In the genomic region with DNA sequence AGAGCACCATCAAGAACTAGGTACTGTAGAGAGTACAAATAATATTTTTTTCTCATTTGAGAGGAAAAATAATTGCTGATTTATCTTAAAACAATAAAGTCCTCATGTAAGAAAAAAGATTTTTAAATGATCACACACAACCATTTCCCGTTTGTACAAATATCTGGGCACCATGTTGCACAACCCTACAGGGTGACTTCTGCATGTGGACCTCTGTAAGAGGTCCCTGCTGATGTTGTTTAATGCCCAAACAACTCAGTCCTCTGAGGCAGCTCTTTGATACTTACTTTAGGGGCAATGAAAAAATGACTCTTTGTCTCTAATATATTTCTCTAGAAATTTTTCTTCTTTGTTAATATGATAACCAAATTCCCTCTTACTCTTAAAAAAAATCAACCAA, we compare ENCODE assay signal across 20 cellular contexts.
DNase-seq lines count a peak whose midpoint lies in the region; ATAC-seq and TF ChIP-seq lines count a peak whose summit lies in the region.
"Had no signal": no experiment of that assay in that cellular context is flagged by ENCODE, and none has a peak within 500 bp of the region (broad histone marks: within the 10 kb centered on the region; RNA-seq: fewer than 3 reads in every experiment).

No MANE protein-coding gene starts in this region.

- no peaks in the 10 kb centered on the region for H3K4me1 ChIP-seq in OCI-LY7 (ENCODE audit: insufficient read depth, low read length, poor library complexity, severe bottlenecking)
- H3K4me1 ChIP-seq: A549 had no signal

- no TSS peak for BruUV-seq in OCI-LY7 (replicated peaks; lab: Mats Ljungman, UMichigan)

- POLR2A ChIA-PET in OCI-LY7 (lab: Charles Lee), result interaction anchor here (0.7 kb wide), 1 partner anchor 108 kb away, joined by 3 read pairs; no protein-coding TSS in a partner anchor

- CTCF ChIA-PET in OCI-LY7 (lab: Charles Lee; ENCODE audit: unreplicated experiment), result no interaction called here

- H3K79me2 ChIP-seq in OCI-LY7 (ENCODE audit: insufficient read depth, low read depth, low read length), result no peaks in the 10 kb centered on the region

- H3K27me3 ChIP-seq in HL-60 (ENCODE audit: insufficient read depth, poor library complexity, severe bottlenecking), result no peaks in the 10 kb centered on the region

- 0 out of 2 replicates have a peak, but pooled peaks cover 11% of the 10 kb centered on the region for H3K9me3 ChIP-seq in OCI-LY7 (ENCODE audit: low read length)
- H3K9me3 ChIP-seq: A549 had no signal

- TF ChIP-seq POLR2A in GM18505 (IDR thresholded peaks at IDR 0.05; ENCODE audit: borderline replicate concordance, extremely low read depth, insufficient read depth, insufficient read length), result no peak

- H3K4me3 ChIP-seq in HL-60 (replicated peaks; ENCODE audit: insufficient read depth, low read length), result no peak overlapping the region
- H3K4me3 ChIP-seq in OCI-LY7 (ENCODE audit: low read depth, low read length, poor library complexity, severe bottlenecking), result no peak overlapping the region
- H3K4me3 ChIP-seq: A549, GM12878 had no signal

- H3K4me2 ChIP-seq in OCI-LY7 (ENCODE audit: low read length), result no peak overlapping the region
- H3K4me2 ChIP-seq: A549 had no signal

- intact Hi-C loops in OCI-LY7 (cut with micrococcal nuclease; ENCODE audit: unreplicated experiment), result no loop called here

- H3K36me3 ChIP-seq in OCI-LY7 (ENCODE audit: insufficient read depth, low read length), result no peaks in the 10 kb centered on the region

- no peaks in the 10 kb centered on the region for H3K9me2 ChIP-seq in OCI-LY7 (ENCODE audit: insufficient read depth, low read length)

- peak overlapping the region; percentile 37 for H2AFZ ChIP-seq in OCI-LY7 (ENCODE audit: low read length)

- DNase-seq in NCI-H748 (lab: John Stamatoyannopoulos, UW; ENCODE audit: unreplicated experiment), result peak; percentile 11
- no peak for DNase-seq in NCI-H748 treated with DMSO at 0.1 percent for 48 hours (lab: John Stamatoyannopoulos, UW)
- DNase-seq in HL-60 (ENCODE audit: low read depth in 1 of 2, low spot score in 1 of 2), result peak; percentile 3 to 55
- no peak for DNase-seq in OCI-LY7 (ENCODE audit: low spot score)
- DNase-seq in C1 segment of cervical spinal cord (lab: John Stamatoyannopoulos, UW), result no peak
- no peak for DNase-seq in OCI-M1 (lab: John Stamatoyannopoulos, UW)
- DNase-seq: AML-193; CD4-positive, CD25-positive, alpha-beta regulatory T cell; CD8-positive, alpha-beta memory T cell; COR-L47; DMS 273 treated with DMSO at 0.1 percent for 48 hours; DMS53; DND-41; EL; H9 had no signal

- TF ChIP-seq CTCF in HL-60 (IDR thresholded peaks at IDR 0.05; ENCODE audit: insufficient read depth, low read length) (no peak), OCI-LY7 (conservative IDR thresholded peaks at IDR 0.05; ENCODE audit: low read length) (no peak)

- H3K27ac ChIP-seq in HL-60 (replicated peaks) (no peak overlapping the region), OCI-LY7 (ENCODE audit: low read depth, low read length, poor library complexity, severe bottlenecking) (no peak overlapping the region)
- H3K27ac ChIP-seq: 22Rv1, A549 had no signal

- no peaks in the 10 kb centered on the region for H4K20me1 ChIP-seq in OCI-LY7 (ENCODE audit: insufficient read depth, low read length)

- ATAC-seq in GM18505 (IDR thresholded peaks at IDR 0.05; ENCODE audit: unreplicated experiment), result no peak
- ATAC-seq: A549, GM12878, HepG2 had no signal

Comparison
In these comparisons a context has a peak if more than half of its experiments do, and no peak if none do; other contexts are left out.
1. DNase-seq: peak in NCI-H748 (single experiment) and HL-60 (2 of 2); none in NCI-H748 treated with DMSO at 0.1 percent for 48 hours (single experiment), OCI-LY7 (single experiment), C1 segment of cervical spinal cord (0 of 14) and OCI-M1 (single experiment).